16 cellular contexts compared by ENCODE assay signal in the genomic region with DNA sequence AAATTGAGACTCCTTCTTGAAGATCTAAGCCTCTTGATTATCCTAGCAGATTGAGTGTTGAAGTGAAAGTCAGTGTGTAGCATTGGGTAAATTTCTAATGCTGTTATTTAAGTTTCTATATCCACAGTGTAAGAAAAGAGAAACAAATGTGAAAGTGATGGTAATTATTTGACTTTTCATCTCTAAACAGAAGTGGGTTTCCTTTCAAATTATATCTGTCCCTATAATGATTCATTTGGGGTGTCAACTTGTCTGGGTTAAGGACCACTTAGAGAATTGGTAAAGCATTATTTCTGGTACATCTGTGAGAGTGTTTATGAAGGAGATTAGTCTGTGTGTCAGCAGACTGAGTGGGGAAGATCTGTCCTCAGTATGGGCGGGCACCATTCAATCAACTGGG.
A peak's percentile ranks its signal among the peaks of the same experiment; 100 is the strongest.
DNase-seq lines count a peak whose midpoint lies in the region; ATAC-seq, FAIRE-seq and TF ChIP-seq lines count a peak whose summit lies in the region.
"Had no signal": no experiment of that assay in that cellular context is flagged by ENCODE, and none has a peak within 500 bp of the region (broad histone marks: within the 10 kb centered on the region; RNA-seq: fewer than 3 reads in every experiment).

No MANE protein-coding gene starts in this region.

- ATAC-seq in GM18858 (IDR thresholded peaks at IDR 0.05; ENCODE audit: unreplicated experiment) = peak; percentile 30
- peak; percentile 52 for ATAC-seq in GM21381 (IDR thresholded peaks at IDR 0.05; ENCODE audit: unreplicated experiment)
- ATAC-seq in HG03066 (IDR thresholded peaks at IDR 0.05; ENCODE audit: low read depth, unreplicated experiment) = peak; percentile 46
- ATAC-seq in upper lobe of left lung (ENCODE audit: low FRiP score in 2 of 2) = no peak
- ATAC-seq: HCT116 had no signal

- intact Hi-C loops in uterus (cut with DNase I; ENCODE audit: low total_unique reads) (no loop called here), kidney (cut with DNase I) (no loop called here)

- no peaks in the 10 kb centered on the region for H3K9me3 ChIP-seq in WERI-Rb-1 (ENCODE audit: severe bottlenecking)
- no peaks in the 10 kb centered on the region for H3K9me3 ChIP-seq in uterus
- H3K9me3 ChIP-seq in upper lobe of left lung = no peaks in the 10 kb centered on the region
- H3K9me3 ChIP-seq in kidney (ENCODE audit: control insufficient read depth in 1 of 2, low read length in 2 of 2) = no peaks in the 10 kb centered on the region

- TF ChIP-seq CTCF in WERI-Rb-1 (IDR thresholded peaks at IDR 0.05; ENCODE audit: low read depth, low read length) = no peak
- no peak for TF ChIP-seq CTCF in uterus (IDR thresholded peaks at IDR 0.05)
- TF ChIP-seq CTCF in upper lobe of left lung (IDR thresholded peaks at IDR 0.05) = no peak
- no peak for TF ChIP-seq CTCF in kidney (IDR thresholded peaks at IDR 0.05; ENCODE audit: borderline replicate concordance, extremely low read depth, insufficient read depth)

- 94 to 95% methylated on average over 1 of the region's 1 CpG for WGBS in upper lobe of left lung, 2 donors

- H3K36me3 ChIP-seq in WERI-Rb-1 (no peaks in the 10 kb centered on the region), uterus (no peaks in the 10 kb centered on the region), upper lobe of left lung (no peaks in the 10 kb centered on the region), kidney (ENCODE audit: control insufficient read depth in 1 of 2, insufficient read depth in 2 of 2, low read length in 2 of 2) (no peaks in the 10 kb centered on the region)

- no peak for TF ChIP-seq EP300 in upper lobe of left lung (IDR thresholded peaks at IDR 0.05)

- no peak overlapping the region for H3K9ac ChIP-seq in kidney (ENCODE audit: low read length in 2 of 2)

- no peaks in the 10 kb centered on the region for H3K4me1 ChIP-seq in uterus
- H3K4me1 ChIP-seq in upper lobe of left lung = no peaks in the 10 kb centered on the region
- H3K4me1 ChIP-seq in kidney (ENCODE audit: control insufficient read depth in 1 of 2, insufficient read depth in 1 of 2, low read depth in 1 of 2, low read length in 2 of 2) = no peaks in the 10 kb centered on the region

- no peak overlapping the region for H3K27ac ChIP-seq in WERI-Rb-1
- H3K27ac ChIP-seq in uterus = no peak overlapping the region
- H3K27ac ChIP-seq in upper lobe of left lung = no peak overlapping the region
- H3K27ac ChIP-seq in kidney (ENCODE audit: low read depth in 2 of 2, low read length in 2 of 2) = no peak overlapping the region

- DNase-seq in WERI-Rb-1 (peak; percentile 19), urothelium cell line (ENCODE audit: low spot score) (no peak), uterus (no peak), upper lobe of left lung (no peak), kidney (no peak)
- DNase-seq: activated naive CD4-positive, alpha-beta T cell treated with anti-CD3 and anti-CD28 coated beads, Interleukin-2, amount 50 U/mL, for 16 hours; effector memory CD4-positive, alpha-beta T cell; foreskin melanocyte; immature natural killer cell; midbrain; NCI-H187 had no signal

- no peak for FAIRE-seq in urothelium cell line (lab: Jason Lieb, UNC)
- no peak for FAIRE-seq in kidney (lab: Jason Lieb, UNC)
- FAIRE-seq: bronchial epithelial cell had no signal

- no peak overlapping the region for H3K4me3 ChIP-seq in WERI-Rb-1 (ENCODE audit: low read depth, low read length)
- no peak overlapping the region for H3K4me3 ChIP-seq in uterus
- H3K4me3 ChIP-seq in upper lobe of left lung = no peak overlapping the region
- H3K4me3 ChIP-seq in kidney (ENCODE audit: low read length in 2 of 2) = no peak overlapping the region

- H3K27me3 ChIP-seq in WERI-Rb-1 (ENCODE audit: insufficient read depth, low read depth, severe bottlenecking) (no peaks in the 10 kb centered on the region), uterus (no peaks in the 10 kb centered on the region), upper lobe of left lung (no peaks in the 10 kb centered on the region)

- TF ChIP-seq POLR2A in uterus (IDR thresholded peaks at IDR 0.05) (no peak), upper lobe of left lung (IDR thresholded peaks at IDR 0.05) (no peak)

Comparison
In these comparisons a context has a peak if more than half of its experiments do, and no peak if none do; other contexts are left out.
1. ATAC-seq: peak in GM18858 (single experiment), GM21381 (single experiment) and HG03066 (single experiment); none in upper lobe of left lung (0 of 2).